In the genomic region with DNA sequence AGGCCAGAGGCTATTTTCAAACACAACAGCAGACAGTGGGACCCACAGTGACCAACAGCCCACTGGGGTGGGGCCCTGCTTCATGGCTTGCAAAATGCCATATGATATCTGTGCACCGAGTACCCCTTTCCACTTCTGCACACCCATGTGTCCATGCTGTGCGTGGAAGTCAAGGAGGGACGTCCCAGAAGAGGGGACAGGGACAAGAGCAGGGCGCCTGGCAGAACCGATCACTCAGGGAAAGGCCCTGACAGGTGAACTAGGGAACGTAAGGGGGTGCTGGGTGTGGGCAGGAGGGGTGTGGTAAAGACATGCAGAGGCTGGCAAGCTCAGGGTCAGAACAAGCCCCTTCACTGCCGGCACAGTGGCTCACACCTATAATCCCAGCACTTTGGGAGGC, we compare ENCODE assay signal across 37 cellular contexts. TPM values are rescaled to one million over a fixed set of nuclear protein-coding genes. Genes with fewer than 3 reads are reported as not detected.
"Had no signal": no experiment of that assay in that cellular context is flagged by ENCODE, and none has a peak within 500 bp of the region (broad histone marks: within the 10 kb centered on the region; RNA-seq: fewer than 3 reads in every experiment).

No MANE protein-coding gene starts in this region.

- H3K27me3 ChIP-seq: ascending aorta, breast epithelium, colonic mucosa, dorsolateral prefrontal cortex, esophagus squamous epithelium, gastroesophageal sphincter had no signal

- H3K9me3 ChIP-seq: ascending aorta, breast epithelium, colonic mucosa had no signal

- H3K4me1 ChIP-seq: ascending aorta, breast epithelium, colonic mucosa had no signal

- H3K27ac ChIP-seq: ascending aorta, breast epithelium, cardiac muscle cell, colonic mucosa, dorsolateral prefrontal cortex, epithelial cell of prostate, esophagus squamous epithelium, gastroesophageal sphincter, WERI-Rb-1 had no signal

- H3K36me3 ChIP-seq: ascending aorta, breast epithelium, cardiac muscle cell, colonic mucosa, esophagus squamous epithelium, gastroesophageal sphincter, WERI-Rb-1 had no signal

- DNase-seq: activated B cell treated with CpG ODN at 0.5 μM for 24 hours; activated CD4-positive, alpha-beta T cell treated with anti-CD3 and anti-CD28 coated beads for 48 hours; activated CD4-positive, alpha-beta T cell treated with anti-CD3 and anti-CD28 coated beads, Interleukin-2, amount 50 U/mL, for 1 hour; activated CD4-positive, alpha-beta T cell treated with anti-CD3 and anti-CD28 coated beads, Interleukin-2, amount 50 U/mL, for 48 hours; activated CD8-positive, alpha-beta memory T cell treated with anti-CD3 and anti-CD28 coated beads, Interleukin-2, amount 10 ng/mL, durations not matched to agents 7 days and 5 days; activated CD8-positive, alpha-beta memory T cell treated with anti-CD3 and anti-CD28 coated beads, Interleukin-2, amount 50 U/mL, for 4 hours; activated CD8-positive, alpha-beta T cell treated with anti-CD3 and anti-CD28 coated beads for 36 hours; activated gamma-delta T cell; activated naive CD4-positive, alpha-beta T cell; activated naive CD4-positive, alpha-beta T cell treated with anti-CD3 and anti-CD28 coated beads, Interleukin-2, amount 10 ng/mL, durations not matched to agents 7 days and 5 days; activated naive CD8-positive, alpha-beta T cell treated with anti-CD3 and anti-CD28 coated beads, Interleukin-2, amount 10 ng/mL, durations not matched to agents 7 days and 5 days; activated T-cell treated with anti-CD3 and anti-CD28 coated beads for 4 hours; activated T-cell treated with anti-CD3 and anti-CD28 coated beads, Interleukin-2, amount 50 U/mL, for 24 hours; activated T-cell treated with anti-CD3 and anti-CD28 coated beads, Interleukin-2, amount 50 U/mL, for 72 hours; central memory CD4-positive, alpha-beta T cell; cerebellar nuclear complex; colonic mucosa; effector CD4-positive, alpha-beta T cell; effector memory CD8-positive, alpha-beta T cell; esophagus squamous epithelium; foreskin melanocyte; T-helper 1 cell; T-helper 17 cell; T1000; WERI-Rb-1 had no signal

- H3K4me3 ChIP-seq: ascending aorta, breast epithelium, cardiac muscle cell, colonic mucosa, dorsolateral prefrontal cortex, esophagus squamous epithelium, gastroesophageal sphincter had no signal

- ATAC-seq: activated CD4-positive, CD25-positive, alpha-beta regulatory T cell treated with anti-CD3 and anti-CD28 coated beads, Interleukin-2, amount 50 U/mL, for 24 hours; activated CD8-positive, alpha-beta memory T cell treated with anti-CD3 and anti-CD28 coated beads, Interleukin-2, amount 10 ng/mL, durations not matched to agents 7 days and 5 days; activated CD8-positive, alpha-beta T cell treated with anti-CD3 and anti-CD28 coated beads for 36 hours; activated naive CD4-positive, alpha-beta T cell treated with anti-CD3 and anti-CD28 coated beads, Interleukin-2, amount 50 U/mL, for 72 hours; activated T-cell treated with anti-CD3 and anti-CD28 coated beads, Interleukin-2, amount 50 U/mL, for 72 hours; effector memory CD8-positive, alpha-beta T cell; gastroesophageal sphincter; T-helper 17 cell had no signal

RNA-seq across cellular contexts. Expression of gene MORN5, which starts 59.0 kb away (rescaled TPM):
- total RNA-seq: activated B cell treated with CpG ODN at 0.5 μM for 24 hours; activated CD8-positive, alpha-beta memory T cell treated with anti-CD3 and anti-CD28 coated beads for 36 hours; activated CD8-positive, alpha-beta memory T cell treated with anti-CD3 and anti-CD28 coated beads, Interleukin-2, amount 10 ng/mL, durations not matched to agents 7 days and 5 days; activated CD8-positive, alpha-beta T cell treated with anti-CD3 and anti-CD28 coated beads for 36 hours; activated naive CD8-positive, alpha-beta T cell treated with anti-CD3 and anti-CD28 coated beads, Interleukin-2, amount 10 ng/mL, durations not matched to agents 7 days and 5 days; activated T-cell treated with anti-CD3 and anti-CD28 coated beads, Interleukin-2, amount 50 U/mL, for 72 hours; ascending aorta; breast epithelium; cardiac muscle cell; esophagus squamous epithelium; fibroblast of villous mesenchyme; glomerular endothelial cell; T-helper 17 cell had no signal
- polyA plus RNA-seq: cardiac muscle cell, fibroblast of lung had no signal
